In the genomic region with DNA sequence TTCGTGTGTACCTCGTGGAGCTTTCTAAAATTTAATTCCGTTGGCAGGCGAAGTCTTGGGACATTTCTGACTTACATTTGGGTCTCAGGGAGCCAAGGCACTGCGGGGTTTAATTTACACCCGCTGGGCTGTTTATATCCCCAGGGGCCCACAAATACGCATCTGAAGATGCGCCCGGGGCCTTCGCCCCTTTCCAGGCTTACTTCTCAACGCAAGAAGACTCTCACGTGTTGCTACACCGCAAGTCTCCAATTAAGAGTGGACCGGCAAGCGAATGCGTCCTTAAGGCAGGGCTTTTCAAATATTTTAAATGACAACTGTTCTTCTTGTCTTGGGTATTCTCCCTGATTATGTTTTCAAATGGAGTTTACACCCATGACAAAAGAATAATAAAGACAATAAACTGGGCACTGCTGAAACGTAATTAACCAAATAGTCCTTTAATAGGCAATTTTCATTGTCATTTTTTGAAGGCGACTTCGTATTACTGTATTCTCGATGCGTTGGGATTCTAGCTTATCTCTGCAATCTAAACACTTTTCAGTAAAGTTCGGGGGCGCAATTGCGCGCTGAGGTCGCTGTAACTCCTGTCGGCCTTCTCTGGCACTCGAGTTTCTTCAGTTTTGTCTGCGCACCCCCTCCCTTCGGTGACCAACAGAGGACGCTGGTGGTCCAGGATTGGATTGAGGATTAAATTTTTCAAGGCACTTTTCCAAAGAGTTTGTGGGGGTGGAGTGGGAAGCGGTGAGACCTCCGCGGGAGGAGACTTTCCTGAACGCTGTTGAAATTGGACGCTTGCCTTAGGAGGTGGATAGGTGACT, we compare ENCODE assay signal across 8 cellular contexts. TPM values are rescaled to one million over a fixed set of nuclear protein-coding genes. Genes with fewer than 3 reads are reported as not detected.
DNase-seq lines count a peak whose midpoint lies in the region; ATAC-seq and TF ChIP-seq lines count a peak whose summit lies in the region.

No MANE protein-coding gene starts in this region.

- BruUV-seq in PC-9 (replicated peaks; lab: Mats Ljungman, UMichigan), result TSS peak; percentile 27

- peak in 1 of 2 donors; percentile 32 for TF ChIP-seq EP300 in tibial nerve (IDR thresholded peaks at IDR 0.05)

- H3K4me3 ChIP-seq in AG04449 (ENCODE audit: low read depth, low read length), result peak overlapping the region; percentile 78
- no peak overlapping the region; the same call in 1 of the 2 replicates for H3K4me3 ChIP-seq in PC-9
- peak overlapping the region; percentile 46 to 59 (median 56) for H3K4me3 ChIP-seq in right lobe of liver
- H3K4me3 ChIP-seq in tibial nerve, result peak overlapping the region; percentile 19 to 60 (median 30)

- H3K4me1 ChIP-seq in PC-9 (replicated peaks; ENCODE audit: insufficient read depth), result peaks cover 48% of the 10 kb centered on the region
- peaks cover 0 to 23% (median 6%) of the 10 kb centered on the region in 4 donors for H3K4me1 ChIP-seq in right lobe of liver
- H3K4me1 ChIP-seq in tibial nerve, result peaks cover 0 to 55% (median 16%) of the 10 kb centered on the region in 4 donors

- peak overlapping the region; percentile 93; the same call in 1 of the 2 replicates for H3K4me2 ChIP-seq in PC-9

- intact Hi-C loops in PC-9 (cut with micrococcal nuclease; ENCODE audit: unreplicated experiment), result loop anchor here (1.0 to 5.0 kb wide), 9 partner anchors 31 to 1332 kb away; a partner anchor contains a TSS
- intact Hi-C loops in right lobe of liver (cut with DNase I), result loop anchor here in 1 of 2 donors (5.0 kb wide), 1 partner anchor 430 kb away; no protein-coding TSS in a partner anchor

- TF ChIP-seq CTCF in AG04449 (IDR thresholded peaks at IDR 0.05; ENCODE audit: insufficient read depth, low read length, missing control alignments) (peak; percentile 94), GM10266 (IDR thresholded peaks at IDR 0.05; ENCODE audit: control insufficient read depth, insufficient read depth, low read depth, missing control alignments) (peak; percentile 51), PC-9 (conservative IDR thresholded peaks at IDR 0.05) (peak; percentile 79), right lobe of liver (IDR thresholded peaks at IDR 0.05) (peak; percentile 70 to 91 (median 85)), tibial nerve (IDR thresholded peaks at IDR 0.05) (peak; percentile 63 to 82 (median 73))

- no peaks in the 10 kb centered on the region for H3K9me3 ChIP-seq in PC-9 (ENCODE audit: insufficient read depth, low read depth)
- no peaks in the 10 kb centered on the region for H3K9me3 ChIP-seq in right lobe of liver
- H3K9me3 ChIP-seq in tibial nerve, result no peaks in the 10 kb centered on the region

- POLR2A ChIA-PET in AG04449 (lab: Yijun Ruan, JAX), result interaction anchor here (0.6 to 2.0 kb wide), 8 partner anchors 33 to 1258 kb away, joined by 3 to 7 read pairs (median 4); no protein-coding TSS in a partner anchor
- POLR2A ChIA-PET in PC-9 (lab: Charles Lee; ENCODE audit: unreplicated experiment), result interaction anchor here (0.6 to 0.9 kb wide), 6 partner anchors 56 to 1258 kb away, joined by 3 to 8 read pairs (median 5); no protein-coding TSS in a partner anchor

- peaks cover 1% of the 10 kb centered on the region; the same call in 1 of the 2 replicates for H3K36me3 ChIP-seq in PC-9 (ENCODE audit: low read depth)
- no peaks in the 10 kb centered on the region for H3K36me3 ChIP-seq in right lobe of liver
- H3K36me3 ChIP-seq in tibial nerve, result no peaks in the 10 kb centered on the region

- WGBS in right lobe of liver (ENCODE audit: insufficient coverage, low coverage, low lambda C conversion rate, missing lambda C conversion rate), result 4% methylated on average over 30 of the region's 36 CpGs
- WGBS in tibial nerve, 2 donors, result 4 to 5% methylated on average over 36 of the region's 36 CpGs

- TF ChIP-seq POLR2A in right lobe of liver (IDR thresholded peaks at IDR 0.05) (no peak), tibial nerve (IDR thresholded peaks at IDR 0.05) (no peak)

- CTCF ChIA-PET in AG04449 (lab: Yijun Ruan, JAX), result interaction anchor here (0.6 to 12.5 kb wide), 140 partner anchors 9 to 1334 kb away, joined by 3 to 320 read pairs (median 5); a partner anchor contains a TSS
- CTCF ChIA-PET in PC-9 (lab: Charles Lee), result interaction anchor here (0.6 to 2.0 kb wide), 13 partner anchors 54 to 1332 kb away, joined by 3 to 10 read pairs (median 4); no protein-coding TSS in a partner anchor

- DNase-seq in AG04449 (ENCODE audit: low read depth, low spot score) (no peak), GM10266 (ENCODE audit: extremely low spot score) (peak; percentile 34), PC-9 (peak in 1 of 2 experiments; percentile 87), dedifferentiated amniotic fluid mesenchymal stem cell (ENCODE audit: extremely low spot score) (peak; percentile 65), right lobe of liver (peak in 2 of 3 donors; percentile 61 to 64), tibial nerve (ENCODE audit: low spot score in 2 of 2) (peak; percentile 50 to 67), DMS79 treated with DMSO at 0.1 percent for 48 hours (lab: John Stamatoyannopoulos, UW) (no peak)
- DNase-seq in activated CD8-positive, alpha-beta memory T cell treated with anti-CD3 and anti-CD28 coated beads, Interleukin-2, amount 50 U/mL, for 4 hours, result no peak

- peaks cover 39% of the 10 kb centered on the region; the same call in 1 of the 2 replicates for H3F3A ChIP-seq in PC-9 (ENCODE audit: insufficient read depth, low read depth)

- H3K27me3 ChIP-seq in PC-9 (ENCODE audit: insufficient read depth, low read depth) (no peaks in the 10 kb centered on the region), right lobe of liver (no peaks in the 10 kb centered on the region), tibial nerve (peaks cover 0 to 45% of the 10 kb centered on the region in 2 donors)

- peaks cover 28% of the 10 kb centered on the region for H3K79me2 ChIP-seq in PC-9 (ENCODE audit: low read depth)

- H3K27ac ChIP-seq in PC-9 (no peak overlapping the region), right lobe of liver (peak overlapping the region; percentile 24 to 46 (median 33)), tibial nerve (peak overlapping the region in 1 of 4 donors; percentile 38)

- no peaks in the 10 kb centered on the region for H3K9me2 ChIP-seq in PC-9 (ENCODE audit: insufficient read depth)

- peak; percentile 48 to 55 (median 49) for ATAC-seq in right lobe of liver

- H2AFZ ChIP-seq in PC-9, result no peak overlapping the region

- no peaks in the 10 kb centered on the region; the same call in 1 of the 2 replicates for H4K20me1 ChIP-seq in PC-9 (ENCODE audit: insufficient read depth)

RNA-seq across cellular contexts. Expression of a gene that starts 0.8 kb away (rescaled TPM):
- 237 and 386 TPM in 2 replicates for total RNA-seq in PC-9 (2021)
- total RNA-seq in right lobe of liver, result 100 to 1,000 TPM in 5 of 6 experiments, 10 to 100 TPM in 1; 85.9 to 321 (median 183) TPM
- 100 to 1,000 TPM; 145 to 377 (median 257) TPM for total RNA-seq in tibial nerve

RNA-seq across cellular contexts. Expression of a gene that starts 33.6 kb away (rescaled TPM):
- total RNA-seq in PC-9 (2021) (0.33 and 0.92 TPM in 2 replicates), right lobe of liver (100 to 1,000 TPM in 5 of 6 experiments, 1 to 10 TPM in 1; 7.7 to 566 (median 283) TPM), tibial nerve (not detected)

RNA-seq across cellular contexts. Expression of a gene that starts 49.0 kb away (rescaled TPM):
- total RNA-seq in PC-9 (2021) (not detected in 2 replicates), right lobe of liver (under 1 TPM in 1 of 6 experiments, not detected in 5; 0.07 TPM), tibial nerve (not detected)

Comparison
In these comparisons a context has a peak if more than half of its experiments do, and no peak if none do; other contexts are left out.
1. DNase-seq: peak in GM10266 (single experiment), dedifferentiated amniotic fluid mesenchymal stem cell (single experiment), right lobe of liver (2 of 3) and tibial nerve (2 of 2); none in AG04449 (single experiment), activated CD8-positive, alpha-beta memory T cell treated with anti-CD3 and anti-CD28 coated beads, Interleukin-2, amount 50 U/mL, for 4 hours (single experiment) and DMS79 treated with DMSO at 0.1 percent for 48 hours (single experiment).
2. Peak in every context shown above with its lines, with median percentiles within 50 percentile points of each other: CTCF ChIP-seq.